In genomic region chr6:55875420-55875819, GRCh38 we compare ENCODE assay signal across 14 cellular contexts. TPM values are rescaled to one million over a fixed set of nuclear protein-coding genes. Genes with fewer than 3 reads are reported as not detected.
DNase-seq lines count a peak whose midpoint lies in the region; ATAC-seq and TF ChIP-seq lines count a peak whose summit lies in the region.
"Had no signal": no experiment of that assay in that cellular context is flagged by ENCODE, and none has a peak within 500 bp of the region (broad histone marks: within the 10 kb centered on the region; RNA-seq: fewer than 3 reads in every experiment).

Gene BMP5, minus strand, starts transcription at chr6:55875590. Its CDS starts 725 bp downstream, at chr6:55874865.

- H3K36me3 Mint-ChIP-seq in neural progenitor cell, result no peaks in the 10 kb centered on the region
- H3K36me3 Mint-ChIP-seq: stimulated activated memory B cell treated with anti-CD40 and anti-IgM and Interleukin-4, amounts not matched to agents 10 μg/mL and 1 μg/mL and 100 μg/mL, for 72 hours had no signal

- H3K27me3 ChIP-seq in HCT116 (ENCODE audit: insufficient read depth, low read length), result peaks cover 86% of the 10 kb centered on the region
- no peaks in the 10 kb centered on the region for H3K27me3 ChIP-seq in gastroesophageal sphincter
- no peaks in the 10 kb centered on the region for H3K27me3 ChIP-seq in neural progenitor cell
- no peaks in the 10 kb centered on the region for H3K27me3 ChIP-seq in effector memory CD4-positive, alpha-beta T cell (replicated peaks; ENCODE audit: control insufficient read depth, insufficient read depth, low read length, poor library complexity, severe bottlenecking)

- no peaks in the 10 kb centered on the region for H3K79me2 ChIP-seq in HCT116 (ENCODE audit: insufficient read depth, low read length)
- peaks cover 9% of the 10 kb centered on the region for H3K79me2 ChIP-seq in neural progenitor cell (ENCODE audit: low read depth)

- no peaks in the 10 kb centered on the region for H3K9me3 Mint-ChIP-seq in neural progenitor cell
- H3K9me3 Mint-ChIP-seq: activated naive CD8-positive, alpha-beta T cell treated with anti-CD3 and anti-CD28 coated beads, Interleukin-2, amount 50 U/mL, for 24 hours; CD4-positive, alpha-beta T cell had no signal

- 67 to 83% methylated on average over 1 of the region's 1 CpG for WGBS in gastroesophageal sphincter (ENCODE audit: low coverage in 1 of 2), 2 donors

- POLR2A ChIA-PET in HCT116 (lab: Charles Lee), result no interaction called here

- TF ChIP-seq CTCF in HCT116 (IDR thresholded peaks at IDR 0.05 in 2 of 3, conservative IDR thresholded peaks at IDR 0.05 in 1 of 3; ENCODE audit: borderline replicate concordance in 1 of 3, insufficient read depth in 1 of 3, low read depth in 2 of 3, low read length in 2 of 3), result no peak
- no peak for TF ChIP-seq CTCF in gastroesophageal sphincter (IDR thresholded peaks at IDR 0.05)
- no peak for TF ChIP-seq CTCF in neural progenitor cell (IDR thresholded peaks at IDR 0.05)

- H3K9ac ChIP-seq in HCT116 (ENCODE audit: low read length) (no peak within 1 kb of the TSS), neural progenitor cell (no peak within 1 kb of the TSS)

- H4K20me1 ChIP-seq in HCT116 (ENCODE audit: insufficient read depth), result no peaks in the 10 kb centered on the region
- H4K20me1 ChIP-seq in neural progenitor cell (ENCODE audit: low read depth), result no peaks in the 10 kb centered on the region

- no peaks in the 10 kb centered on the region for H3K27me3 Mint-ChIP-seq in neural progenitor cell (ENCODE audit: insufficient read depth, low read depth)
- H3K27me3 Mint-ChIP-seq: activated naive CD8-positive, alpha-beta T cell treated with anti-CD3 and anti-CD28 coated beads, Interleukin-2, amount 50 U/mL, for 24 hours; CD4-positive, alpha-beta T cell; stimulated activated memory B cell treated with anti-CD40 and anti-IgM and Interleukin-4, amounts not matched to agents 10 μg/mL and 1 μg/mL and 100 μg/mL, for 72 hours had no signal

- TF ChIP-seq POLR2A in HCT116 (IDR thresholded peaks at IDR 0.05; ENCODE audit: borderline replicate concordance, extremely low read depth, insufficient read depth, insufficient read length) (no peak), gastroesophageal sphincter (IDR thresholded peaks at IDR 0.05) (no peak)

- peak within 1 kb of the TSS; percentile 2 for H3K27ac Mint-ChIP-seq in neural progenitor cell
- H3K27ac Mint-ChIP-seq: activated naive CD8-positive, alpha-beta T cell treated with anti-CD3 and anti-CD28 coated beads, Interleukin-2, amount 50 U/mL, for 24 hours; CD4-positive, alpha-beta T cell; stimulated activated memory B cell treated with anti-CD40 and anti-IgM and Interleukin-4, amounts not matched to agents 10 μg/mL and 1 μg/mL and 100 μg/mL, for 72 hours had no signal

- DNase-seq in HCT116 (ENCODE audit: low read depth, low spot score), result no peak
- DNase-seq in NCI-H526 (lab: John Stamatoyannopoulos, UW), result peak; percentile 73 to 83
- peak; percentile 66 for DNase-seq in neural progenitor cell (ENCODE audit: low spot score)
- no peak for DNase-seq in midbrain (lab: John Stamatoyannopoulos, UW)
- DNase-seq in effector memory CD4-positive, alpha-beta T cell, result no peak
- no peak for DNase-seq in NCI-H2029 (lab: John Stamatoyannopoulos, UW)
- DNase-seq: activated CD8-positive, alpha-beta memory T cell treated with anti-CD3 and anti-CD28 coated beads for 24 hours; activated naive CD8-positive, alpha-beta T cell treated with anti-CD3 and anti-CD28 coated beads, Interleukin-2, amount 50 U/mL, for 24 hours; CD4-positive, alpha-beta T cell; NCI-H1436 treated with DMSO at 0.1 percent for 48 hours had no signal

- H2AFZ ChIP-seq in HCT116 (ENCODE audit: low read depth, low read length, poor library complexity, severe bottlenecking) (no peak within 1 kb of the TSS), neural progenitor cell (replicated peaks) (peak within 1 kb of the TSS; percentile 13)

- H3K4me2 ChIP-seq in HCT116 (ENCODE audit: low read length) (no peak within 1 kb of the TSS), neural progenitor cell (peak within 1 kb of the TSS; percentile 67)

- no peaks in the 10 kb centered on the region for H3K9me2 ChIP-seq in HCT116 (ENCODE audit: insufficient read depth)

- intact Hi-C loops in HCT116 (cut with micrococcal nuclease), result no loop called here

- CTCF ChIA-PET in HCT116 (lab: Charles Lee), result no interaction called here

- H3K9me3 ChIP-seq in HCT116 (ENCODE audit: control insufficient read depth in 1 of 2, insufficient read depth in 1 of 2, low read depth in 1 of 2, low read length in 2 of 2), result no peaks in the 10 kb centered on the region
- no peaks in the 10 kb centered on the region for H3K9me3 ChIP-seq in gastroesophageal sphincter
- H3K9me3 ChIP-seq in neural progenitor cell (ENCODE audit: low read depth), result no peaks in the 10 kb centered on the region
- no peaks in the 10 kb centered on the region for H3K9me3 ChIP-seq in effector memory CD4-positive, alpha-beta T cell (ENCODE audit: control insufficient read depth, low read length)

- H3K4me3 ChIP-seq in HCT116 (replicated peaks in 1 of 2; ENCODE audit: low read depth in 1 of 2, low read length in 2 of 2) (no peak within 1 kb of the TSS), gastroesophageal sphincter (peak within 1 kb of the TSS; percentile 21 to 24), neural progenitor cell (peak within 1 kb of the TSS; percentile 28)
- H3K4me3 ChIP-seq in effector memory CD4-positive, alpha-beta T cell (ENCODE audit: insufficient read depth, low read depth, low read length, poor library complexity, severe bottlenecking), result no peak within 1 kb of the TSS

- BruUV-seq in HCT116 (replicated peaks; lab: Mats Ljungman, UMichigan), result no TSS peak

- TF ChIP-seq RAD21 in HCT116 (IDR thresholded peaks at IDR 0.05; ENCODE audit: low read depth), result no peak

- peaks cover 20% of the 10 kb centered on the region for H3K4me1 Mint-ChIP-seq in neural progenitor cell
- H3K4me1 Mint-ChIP-seq: activated naive CD8-positive, alpha-beta T cell treated with anti-CD3 and anti-CD28 coated beads, Interleukin-2, amount 50 U/mL, for 24 hours; stimulated activated memory B cell treated with anti-CD40 and anti-IgM and Interleukin-4, amounts not matched to agents 10 μg/mL and 1 μg/mL and 100 μg/mL, for 72 hours had no signal

- no peak within 1 kb of the TSS for H3K27ac ChIP-seq in HCT116 (ENCODE audit: low read depth, low read length)
- H3K27ac ChIP-seq in gastroesophageal sphincter, result peak within 1 kb of the TSS in 1 of 4 donors; percentile 12
- peak within 1 kb of the TSS; percentile 73 for H3K27ac ChIP-seq in neural progenitor cell
- no peak within 1 kb of the TSS for H3K27ac ChIP-seq in effector memory CD4-positive, alpha-beta T cell (ENCODE audit: insufficient read depth, low read length, poor library complexity, severe bottlenecking)

- no peaks in the 10 kb centered on the region for H3K36me3 ChIP-seq in HCT116 (ENCODE audit: control insufficient read depth in 1 of 2, insufficient read depth in 2 of 2, low read length in 2 of 2)
- no peaks in the 10 kb centered on the region for H3K36me3 ChIP-seq in gastroesophageal sphincter
- H3K36me3 ChIP-seq in neural progenitor cell, result no peaks in the 10 kb centered on the region
- H3K36me3 ChIP-seq in effector memory CD4-positive, alpha-beta T cell (ENCODE audit: control insufficient read depth, insufficient read depth, low read length), result no peaks in the 10 kb centered on the region

- H3K4me3 Mint-ChIP-seq in neural progenitor cell, result peak within 1 kb of the TSS; percentile 81
- H3K4me3 Mint-ChIP-seq: activated naive CD8-positive, alpha-beta T cell treated with anti-CD3 and anti-CD28 coated beads, Interleukin-2, amount 50 U/mL, for 24 hours; CD4-positive, alpha-beta T cell; stimulated activated memory B cell treated with anti-CD40 and anti-IgM and Interleukin-4, amounts not matched to agents 10 μg/mL and 1 μg/mL and 100 μg/mL, for 72 hours had no signal

- RAD21 ChIA-PET in HCT116 (lab: Charles Lee; ENCODE audit: low non-redundant PET in 1 of 2, low total read pairs in 2 of 2, uncharacterized antibody in 2 of 2, unreplicated experiment in 2 of 2), result no interaction called here

- H3F3A ChIP-seq in neural progenitor cell (ENCODE audit: low read depth), result peaks cover 13% of the 10 kb centered on the region

- TF ChIP-seq EP300 in gastroesophageal sphincter (IDR thresholded peaks at IDR 0.05), result no peak

- H3K4me1 ChIP-seq in HCT116 (ENCODE audit: control insufficient read depth in 1 of 2, insufficient read depth in 2 of 2, low read length in 2 of 2) (no peaks in the 10 kb centered on the region), gastroesophageal sphincter (no peaks in the 10 kb centered on the region), neural progenitor cell (peaks cover 51% of the 10 kb centered on the region)
- no peaks in the 10 kb centered on the region for H3K4me1 ChIP-seq in effector memory CD4-positive, alpha-beta T cell (ENCODE audit: control insufficient read depth, insufficient read depth, low read length, poor library complexity, severe bottlenecking)

- no peak for ATAC-seq in HCT116
- ATAC-seq in gastroesophageal sphincter, result no peak
- no peak for ATAC-seq in GM18519 (IDR thresholded peaks at IDR 0.05; ENCODE audit: low FRiP score, unreplicated experiment)
- ATAC-seq: activated naive CD8-positive, alpha-beta T cell treated with anti-CD3 and anti-CD28 coated beads, Interleukin-2, amount 50 U/mL, for 24 hours; stimulated activated memory B cell treated with anti-CD40 and anti-IgM and Interleukin-4, amounts not matched to agents 10 μg/mL and 1 μg/mL and 100 μg/mL, for 72 hours had no signal

TF ChIP-seq in HCT116, 20 proteins besides CTCF, POLR2A, EP300 and RAD21:
- TF ChIP-seq TCF7L2 (IDR thresholded peaks at IDR 0.05; ENCODE audit: borderline replicate concordance, extremely low read depth, insufficient read depth, insufficient read length) (peak; percentile 59), EZH2 (IDR thresholded peaks at IDR 0.05) (no peak)

RNA-seq across cellular contexts. Expression of gene BMP5, which starts in this region (rescaled TPM):
- not detected for total RNA-seq in HCT116 (2021; ENCODE audit: unreplicated experiment)
- polyA plus RNA-seq in HCT116 (2012), result not detected in 2 replicates
- 1 to 10 TPM in 2 of 4 donors, under 1 TPM in 2; 0.40 to 2.6 (median 0.89) TPM for total RNA-seq in gastroesophageal sphincter
- 1.2 and 1.5 TPM in 2 replicates for total RNA-seq in neural progenitor cell (ENCODE audit: low replicate concordance)
- total RNA-seq: CD4-positive, alpha-beta T cell; HT1080 had no signal

Comparison
In these comparisons a context has a peak if more than half of its experiments do, and no peak if none do; other contexts are left out.
1. DNase-seq: peak in NCI-H526 (2 of 2) and neural progenitor cell (single experiment); none in HCT116 (single experiment), midbrain (single experiment), effector memory CD4-positive, alpha-beta T cell (0 of 3) and NCI-H2029 (single experiment).
2. H3K4me3 ChIP-seq: peak in gastroesophageal sphincter (2 of 2) and neural progenitor cell (single experiment); none in HCT116 (0 of 2) and effector memory CD4-positive, alpha-beta T cell (single experiment).